15 cellular contexts compared by ENCODE assay signal in genomic region chr10:34721201-34721840, GRCh38.
DNase-seq lines count a peak whose midpoint lies in the region; ATAC-seq and TF ChIP-seq lines count a peak whose summit lies in the region.
"Had no signal": no experiment of that assay in that cellular context is flagged by ENCODE, and none has a peak within 500 bp of the region (broad histone marks: within the 10 kb centered on the region; RNA-seq: fewer than 3 reads in every experiment).

No MANE protein-coding gene starts in this region.

- peak; percentile 71 for DNase-seq in GM23248
- DNase-seq in SJSA1 (ENCODE audit: low read depth in 1 of 2, low spot score in 2 of 2): peak; percentile 76 to 81
- DNase-seq in fibroblast of gingiva (ENCODE audit: low read depth): peak; percentile 21
- no peak for DNase-seq in sigmoid colon
- DNase-seq in NOMO-1 treated with dmso at 0.1 percent for 144 hours (lab: John Stamatoyannopoulos, UW; ENCODE audit: unreplicated experiment): no peak
- DNase-seq in NCI-H345 (lab: John Stamatoyannopoulos, UW): no peak
- no peak for DNase-seq in NCI-H748 (lab: John Stamatoyannopoulos, UW; ENCODE audit: unreplicated experiment)
- DNase-seq: activated CD4-positive, alpha-beta T cell treated with anti-CD3 and anti-CD28 coated beads for 36 hours; activated naive CD8-positive, alpha-beta T cell treated with anti-CD3 and anti-CD28 coated beads, Interleukin-2, amount 10 ng/mL, durations not matched to agents 7 days and 5 days; DMS53; gastrocnemius medialis; GOT3; NCI-H1694 had no signal

- no peaks in the 10 kb centered on the region for H4K20me1 ChIP-seq in GM23248 (ENCODE audit: insufficient read depth)

- H3K27me3 ChIP-seq in GM23248 (replicated peaks; ENCODE audit: insufficient read depth) (no peaks in the 10 kb centered on the region), SJSA1 (replicated peaks) (no peaks in the 10 kb centered on the region), sigmoid colon (no peaks in the 10 kb centered on the region)
- H3K27me3 ChIP-seq: gastrocnemius medialis had no signal

- H3K4me3 ChIP-seq in GM23248 (peak overlapping the region; percentile 5; the same call in 1 of the 2 replicates), SJSA1 (no peak overlapping the region), sigmoid colon (no peak overlapping the region)
- H3K4me3 ChIP-seq: gastrocnemius medialis had no signal

- H3K36me3 ChIP-seq in GM23248 (ENCODE audit: low read depth) (no peaks in the 10 kb centered on the region), SJSA1 (no peaks in the 10 kb centered on the region), sigmoid colon (no peaks in the 10 kb centered on the region)
- H3K36me3 ChIP-seq: gastrocnemius medialis had no signal

- no peak for TF ChIP-seq EP300 in sigmoid colon (IDR thresholded peaks at IDR 0.05)

- peak overlapping the region; percentile 38 for H3K4me2 ChIP-seq in GM23248 (ENCODE audit: unreplicated experiment)

- peaks cover 47% of the 10 kb centered on the region for H3K79me2 ChIP-seq in GM23248 (ENCODE audit: insufficient read depth)

- no peak overlapping the region for H2AFZ ChIP-seq in GM23248

- peaks cover 23% of the 10 kb centered on the region for H3F3A ChIP-seq in GM23248 (ENCODE audit: insufficient read depth)

- 71 to 73% methylated on average over 5 of the region's 5 CpGs for WGBS in GM23248 (ENCODE audit: low coverage in 1 of 2, low lambda C conversion rate in 2 of 2, missing lambda C conversion rate in 2 of 2), 2 experiments
- 65 to 80% methylated on average over 5 of the region's 5 CpGs for WGBS in sigmoid colon, 2 donors

- H3K9me2 ChIP-seq in GM23248 (ENCODE audit: insufficient read depth): no peaks in the 10 kb centered on the region

- no peak for TF ChIP-seq POLR2A in sigmoid colon (IDR thresholded peaks at IDR 0.05)

- in situ Hi-C loops in GM23248 (cut with MboI): no loop called here

- no peak for TF ChIP-seq CTCF in sigmoid colon (IDR thresholded peaks at IDR 0.05)

- no peak overlapping the region for H3K9ac ChIP-seq in GM23248

- H3K9me3 ChIP-seq in GM23248 (ENCODE audit: low read depth) (no peaks in the 10 kb centered on the region), SJSA1 (replicated peaks) (no peaks in the 10 kb centered on the region), sigmoid colon (no peaks in the 10 kb centered on the region)
- H3K9me3 ChIP-seq: gastrocnemius medialis had no signal

- ATAC-seq in GM18498 (IDR thresholded peaks at IDR 0.05; ENCODE audit: unreplicated experiment): no peak
- ATAC-seq: activated CD4-positive, alpha-beta T cell treated with anti-CD3 and anti-CD28 coated beads for 36 hours; gastrocnemius medialis; stimulated activated memory B cell treated with anti-CD40 and anti-IgM and Interleukin-4, amounts not matched to agents 10 μg/mL and 1 μg/mL and 100 μg/mL, for 72 hours had no signal

- peak overlapping the region; percentile 38 for H3K27ac ChIP-seq in GM23248
- H3K27ac ChIP-seq in SJSA1: peak overlapping the region; percentile 69
- peak overlapping the region in 3 of 4 donors; percentile 6 to 27 (median 13) for H3K27ac ChIP-seq in sigmoid colon

- H3K4me1 ChIP-seq in GM23248 (ENCODE audit: insufficient read depth) (peaks cover 25% of the 10 kb centered on the region), SJSA1 (replicated peaks) (peaks cover 58% of the 10 kb centered on the region), sigmoid colon (peaks cover 0 to 53% (median 36%) of the 10 kb centered on the region in 4 donors)

- intact Hi-C loops in sigmoid colon (cut with DNase I): loop anchor here (5.0 to 10.0 kb wide), 2 partner anchors 54 to 263 kb away; no protein-coding TSS in a partner anchor

Comparison
In these comparisons a context has a peak if more than half of its experiments do, and no peak if none do; other contexts are left out.
1. DNase-seq: peak in GM23248 (single experiment), SJSA1 (2 of 2) and fibroblast of gingiva (single experiment); none in sigmoid colon (single experiment), NOMO-1 treated with dmso at 0.1 percent for 144 hours (single experiment), NCI-H345 (single experiment) and NCI-H748 (single experiment).
2. H3K27ac ChIP-seq: peak in every context shown above with its lines; median percentile 69 in SJSA1; 38 in GM23248; 13 in sigmoid colon.